14 cellular contexts compared by ENCODE assay signal in genomic region chr7:131042269-131043160, GRCh38.
A peak's percentile ranks its signal among the peaks of the same experiment; 100 is the strongest.
DNase-seq lines count a peak whose midpoint lies in the region; ATAC-seq and TF ChIP-seq lines count a peak whose summit lies in the region.
"Had no signal": no experiment of that assay in that cellular context is flagged by ENCODE, and none has a peak within 500 bp of the region (broad histone marks: within the 10 kb centered on the region; RNA-seq: fewer than 3 reads in every experiment).

No MANE protein-coding gene starts in this region.

- H3K4me1 ChIP-seq in H9 (ENCODE audit: insufficient read depth, low read length) (peaks cover 6% of the 10 kb centered on the region; the same call in 1 of the 2 replicates), ascending aorta (peaks cover 4 to 17% of the 10 kb centered on the region in 2 donors)

- intact Hi-C loops in activated CD4-positive, alpha-beta T cell treated with anti-CD3 and anti-CD28 coated beads for 36 hours (cut with DNase I, micrococcal nuclease) = no loop called here
- intact Hi-C loops in activated B cell treated with CpG ODN at 0.5 μM for 24 hours (cut with micrococcal nuclease) (no loop called here), ascending aorta (cut with DNase I) (loop anchor here (5.0 kb wide), 1 partner anchor 55 kb away; no protein-coding TSS in a partner anchor)

- no peak overlapping the region for H3K4me3 ChIP-seq in ascending aorta
- H3K4me3 ChIP-seq: uterus had no signal

- H3K27me3 Mint-ChIP-seq in activated CD4-positive, alpha-beta T cell treated with anti-CD3 and anti-CD28 coated beads for 36 hours = no peaks in the 10 kb centered on the region
- no peaks in the 10 kb centered on the region for H3K27me3 Mint-ChIP-seq in H9 (ENCODE audit: low read depth)
- no peaks in the 10 kb centered on the region for H3K27me3 Mint-ChIP-seq in activated B cell treated with CpG ODN at 0.5 μM for 24 hours

- no peak overlapping the region for H2BK120ac ChIP-seq in H9 (ENCODE audit: low read depth, low read length, poor library complexity, severe bottlenecking)

- TF ChIP-seq CTCF in H9 (conservative IDR thresholded peaks at IDR 0.05) (no peak), activated B cell treated with CpG ODN at 0.5 μM for 24 hours (IDR thresholded peaks at IDR 0.05) (no peak), ascending aorta (IDR thresholded peaks at IDR 0.05) (no peak)

- no peak overlapping the region for H2BK15ac ChIP-seq in H9 (ENCODE audit: low read depth, low read length)

- no peaks in the 10 kb centered on the region for H3K36me3 ChIP-seq in ascending aorta
- H3K36me3 ChIP-seq: neutrophil, uterus had no signal

- H3K9me3 Mint-ChIP-seq in activated CD4-positive, alpha-beta T cell treated with anti-CD3 and anti-CD28 coated beads for 36 hours (ENCODE audit: low read depth) = peaks cover 8% of the 10 kb centered on the region
- H3K9me3 Mint-ChIP-seq in H9 (peaks cover 8 to 10% of the 10 kb centered on the region in 2 experiments), activated B cell treated with CpG ODN at 0.5 μM for 24 hours (no peaks in the 10 kb centered on the region)

- H3K27ac ChIP-seq in H9 (ENCODE audit: insufficient read length, low read depth, low read length) (no peak overlapping the region), ascending aorta (peak overlapping the region in 1 of 2 donors; percentile 2)
- H3K27ac ChIP-seq: neutrophil had no signal

- H3K79me2 ChIP-seq in H9 (ENCODE audit: insufficient read depth, low read length) = no peaks in the 10 kb centered on the region

- H2BK20ac ChIP-seq in H9 (ENCODE audit: low read depth, low read length, poor library complexity, severe bottlenecking) = no peak overlapping the region

- H3K9me3 ChIP-seq in H9 (ENCODE audit: control insufficient read depth, low read depth, low read length) = no peaks in the 10 kb centered on the region
- no peaks in the 10 kb centered on the region for H3K9me3 ChIP-seq in ascending aorta
- H3K9me3 ChIP-seq: neutrophil, uterus had no signal

- no peak overlapping the region for H2BK5ac ChIP-seq in H9 (ENCODE audit: insufficient read length, low read length)

- no peaks in the 10 kb centered on the region for H3K27me3 ChIP-seq in H9 (ENCODE audit: insufficient read depth, low read length)
- H3K27me3 ChIP-seq in ascending aorta = no peaks in the 10 kb centered on the region
- H3K27me3 ChIP-seq: neutrophil, uterus had no signal

- H3K79me1 ChIP-seq in H9 (ENCODE audit: insufficient read depth, low read depth, low read length, poor library complexity, severe bottlenecking) = no peaks in the 10 kb centered on the region

- no peak overlapping the region for H2BK12ac ChIP-seq in H9 (ENCODE audit: insufficient read length, low read depth, low read length)

- H3K4me2 ChIP-seq in H9 (ENCODE audit: insufficient read depth, insufficient read length, low read length) = no peak overlapping the region

- CTCF ChIA-PET in activated CD4-positive, alpha-beta T cell treated with anti-CD3 and anti-CD28 coated beads for 36 hours (lab: Charles Lee) = interaction anchor here (0.6 to 4.9 kb wide), 13 partner anchors 11 to 146 kb away, joined by 3 to 96 read pairs (median 3); no protein-coding TSS in a partner anchor
- CTCF ChIA-PET in activated B cell treated with CpG ODN at 0.5 μM for 24 hours (lab: Charles Lee) = interaction anchor here (0.5 to 5.9 kb wide), 4 partner anchors 16 to 146 kb away, joined by 3 to 111 read pairs (median 9); no protein-coding TSS in a partner anchor

- no peak overlapping the region for H3K4ac ChIP-seq in H9 (ENCODE audit: low read depth, low read length)

- ATAC-seq in activated CD4-positive, alpha-beta T cell treated with anti-CD3 and anti-CD28 coated beads for 36 hours = no peak
- ATAC-seq in activated B cell treated with CpG ODN at 0.5 μM for 24 hours (ENCODE audit: low read depth) = no peak
- no peak for ATAC-seq in GM21390 (IDR thresholded peaks at IDR 0.05; ENCODE audit: unreplicated experiment)
- no peak for ATAC-seq in HG03095 (IDR thresholded peaks at IDR 0.05; ENCODE audit: unreplicated experiment)

- no peak overlapping the region for H3K23ac ChIP-seq in H9 (ENCODE audit: insufficient read length, low read depth, low read length)

- no peak overlapping the region for H4K91ac ChIP-seq in H9 (ENCODE audit: insufficient read length, low read depth, low read length)

- peaks cover 38% of the 10 kb centered on the region for H3K36me3 Mint-ChIP-seq in activated CD4-positive, alpha-beta T cell treated with anti-CD3 and anti-CD28 coated beads for 36 hours (ENCODE audit: low read depth)
- H3K36me3 Mint-ChIP-seq in H9 (ENCODE audit: insufficient read depth in 1 of 3, low read depth in 3 of 3) (peaks cover 8 to 13% (median 11%) of the 10 kb centered on the region in 3 experiments), activated B cell treated with CpG ODN at 0.5 μM for 24 hours (ENCODE audit: low read depth) (peaks cover 52% of the 10 kb centered on the region)

- no peak overlapping the region for H3K9ac ChIP-seq in H9 (ENCODE audit: extremely low read depth, insufficient read length, low read length)

- no peaks in the 10 kb centered on the region for H3K23me2 ChIP-seq in H9 (ENCODE audit: insufficient read length, low read depth, low read length, poor library complexity, severe bottlenecking)

- H4K5ac ChIP-seq in H9 (ENCODE audit: insufficient read length, low read depth, low read length) = no peak overlapping the region

- H3K4me3 Mint-ChIP-seq in activated CD4-positive, alpha-beta T cell treated with anti-CD3 and anti-CD28 coated beads for 36 hours = no peak overlapping the region
- peak overlapping the region in 1 of 2 experiments; percentile 2; a peak in 1 of 5 replicates for H3K4me3 Mint-ChIP-seq in H9
- no peak overlapping the region for H3K4me3 Mint-ChIP-seq in activated B cell treated with CpG ODN at 0.5 μM for 24 hours

- POLR2A ChIA-PET in activated CD4-positive, alpha-beta T cell treated with anti-CD3 and anti-CD28 coated beads for 36 hours (lab: Charles Lee) = interaction anchor here (0.7 to 1.0 kb wide), 2 partner anchors 82 to 129 kb away, joined by 3 read pairs; no protein-coding TSS in a partner anchor
- POLR2A ChIA-PET in activated B cell treated with CpG ODN at 0.5 μM for 24 hours (lab: Charles Lee) = interaction anchor here (0.5 to 1.0 kb wide), 3 partner anchors 30 to 158 kb away, joined by 3 to 5 read pairs (median 4); no protein-coding TSS in a partner anchor

- WGBS in H9 (ENCODE audit: extremely low coverage, insufficient read length, low lambda C conversion rate) = no CpG with 5 or more reads among the region's 7 CpGs

- H4K20me1 ChIP-seq in H9 (ENCODE audit: control insufficient read depth, insufficient read depth, insufficient read length) = no peaks in the 10 kb centered on the region

- no peak for DNase-seq in activated CD4-positive, alpha-beta T cell treated with anti-CD3 and anti-CD28 coated beads for 36 hours
- no peak for DNase-seq in activated CD4-positive, alpha-beta T cell treated with anti-CD3 and anti-CD28 coated beads, Interleukin-2, amount 50 U/mL, for 1 hour
- DNase-seq in H9 (peak; percentile 55), activated B cell treated with CpG ODN at 0.5 μM for 24 hours (no peak), kidney glomerular epithelial cell (lab: John Stamatoyannopoulos, UW) (peak; percentile 15), ascending aorta (ENCODE audit: low spot score in 2 of 2) (no peak)
- DNase-seq: activated gamma-delta T cell; NCI-H2107; SIG-M5; stimulated activated CD4-positive, alpha-beta T cell treated with anti-CD3 and anti-CD28 coated beads, Interleukin-12 subunit alpha, Interleukin-12 subunit beta, amount 100 ng/mL, for 4 hours; uterus had no signal

- H3K4me1 Mint-ChIP-seq in activated CD4-positive, alpha-beta T cell treated with anti-CD3 and anti-CD28 coated beads for 36 hours = peaks cover 55% of the 10 kb centered on the region
- peaks cover 18 to 22% of the 10 kb centered on the region in 2 experiments for H3K4me1 Mint-ChIP-seq in H9
- peaks cover 55% of the 10 kb centered on the region for H3K4me1 Mint-ChIP-seq in activated B cell treated with CpG ODN at 0.5 μM for 24 hours

- no peak overlapping the region for H2AK5ac ChIP-seq in H9 (ENCODE audit: insufficient read length, low read length)

- peak overlapping the region; percentile 61 for H3K27ac Mint-ChIP-seq in activated CD4-positive, alpha-beta T cell treated with anti-CD3 and anti-CD28 coated beads for 36 hours
- H3K27ac Mint-ChIP-seq in H9 (peak overlapping the region in 2 of 3 experiments; percentile 78 to 94; a peak in 5 of 7 replicates), activated B cell treated with CpG ODN at 0.5 μM for 24 hours (peak overlapping the region; percentile 46)

- no peak overlapping the region for H3K14ac ChIP-seq in H9 (ENCODE audit: insufficient read depth, low read length)

- no peak overlapping the region for H3K56ac ChIP-seq in H9 (ENCODE audit: insufficient read length, low read depth, low read length)

- no peak overlapping the region for H3T11ph ChIP-seq in H9 (ENCODE audit: low read length)

- no peak overlapping the region for H3K18ac ChIP-seq in H9 (ENCODE audit: insufficient read length, low read depth, low read length)

- H2AFZ ChIP-seq in H9 (ENCODE audit: low read length) = no peak overlapping the region

- H4K8ac ChIP-seq in H9 (replicated peaks; ENCODE audit: insufficient read length, low read depth, low read length) = no peak overlapping the region

Comparison
In these comparisons a context has a peak if more than half of its experiments do, and no peak if none do; other contexts are left out.
1. DNase-seq: peak in H9 (single experiment) and kidney glomerular epithelial cell (single experiment); none in activated CD4-positive, alpha-beta T cell treated with anti-CD3 and anti-CD28 coated beads for 36 hours (single experiment), activated CD4-positive, alpha-beta T cell treated with anti-CD3 and anti-CD28 coated beads, Interleukin-2, amount 50 U/mL, for 1 hour (single experiment), activated B cell treated with CpG ODN at 0.5 μM for 24 hours (single experiment) and ascending aorta (0 of 2).
2. Peak in every context shown above with its lines, with median percentiles within 50 percentile points of each other: H3K27ac Mint-ChIP-seq.